Comparison of ENCODE assay signal across 8 cellular contexts in the genomic region with DNA sequence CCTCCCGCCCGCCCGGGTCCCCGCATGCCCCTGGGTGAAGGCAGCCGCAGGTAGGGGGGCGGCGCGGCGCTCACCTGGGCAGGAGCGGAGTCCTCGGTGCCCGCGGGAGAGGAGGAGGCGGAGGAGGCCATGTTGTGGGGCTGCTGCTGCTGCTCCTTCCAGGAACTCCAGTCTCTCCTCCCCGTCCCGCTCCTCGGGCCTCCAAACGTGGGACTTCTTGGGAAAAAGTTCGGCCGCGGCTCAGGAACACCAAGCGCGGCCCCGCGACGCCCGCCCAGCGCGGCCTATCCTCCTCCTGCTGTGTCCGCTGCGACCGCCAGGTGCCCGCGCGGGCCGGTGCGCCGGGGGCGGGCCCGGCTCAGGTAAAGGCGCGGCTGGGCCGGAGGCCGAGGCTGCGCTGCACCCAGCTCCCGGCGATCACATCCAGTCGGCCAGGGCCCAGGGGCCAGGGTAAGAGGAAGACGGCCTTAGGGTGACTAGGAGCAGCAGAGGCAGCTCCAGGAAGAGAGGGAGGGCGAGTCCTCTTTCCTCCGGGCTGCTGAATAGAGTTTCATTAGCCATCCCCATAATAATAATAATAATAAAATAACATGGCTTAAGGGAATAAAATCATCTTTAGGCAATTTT. TPM values are rescaled to one million over a fixed set of nuclear protein-coding genes. Genes with fewer than 3 reads are reported as not detected.
DNase-seq lines count a peak whose midpoint lies in the region; ATAC-seq, FAIRE-seq and TF ChIP-seq lines count a peak whose summit lies in the region.

No MANE protein-coding gene starts in this region.

- H3K27ac Mint-ChIP-seq in brain = no peak overlapping the region

- H3K9me3 ChIP-seq in A673 (ENCODE audit: low read depth, low read length, poor library complexity, severe bottlenecking) (no peaks in the 10 kb centered on the region), SU-DHL-6 (ENCODE audit: insufficient read depth, low read length) (no peaks in the 10 kb centered on the region), kidney (ENCODE audit: control insufficient read depth in 1 of 2, low read length in 2 of 2) (no peaks in the 10 kb centered on the region)

- H3K27me3 ChIP-seq in A673 (replicated peaks; ENCODE audit: insufficient read depth, low read depth, low read length, poor library complexity) = no peaks in the 10 kb centered on the region
- no peaks in the 10 kb centered on the region for H3K27me3 ChIP-seq in SU-DHL-6 (ENCODE audit: low read length)

- peak overlapping the region; percentile 51 for H3K4me2 ChIP-seq in SU-DHL-6 (ENCODE audit: low read depth, low read length, poor library complexity, severe bottlenecking)

- H3K36me3 Mint-ChIP-seq in brain = no peaks in the 10 kb centered on the region

- peak overlapping the region; percentile 52 for H2AFZ ChIP-seq in SU-DHL-6 (ENCODE audit: low read depth, low read length, severe bottlenecking)

- H3K27ac ChIP-seq in A673 (ENCODE audit: low read depth, low read length, poor library complexity, severe bottlenecking) (peak overlapping the region; percentile 65), SU-DHL-6 (ENCODE audit: low read depth, low read length) (no peak overlapping the region), kidney (ENCODE audit: low read depth in 2 of 2, low read length in 2 of 2) (peak overlapping the region; percentile 72 to 81)

- DNase-seq in A673 (ENCODE audit: low spot score) (peak; percentile 56), kidney (peak; percentile 87), T1000 (lab: John Stamatoyannopoulos, UW) (no peak)
- peak; percentile 42 for DNase-seq in stimulated activated CD4-positive, alpha-beta T cell treated with anti-CD3 and anti-CD28 coated beads, Interleukin-4, amount 100 ng/mL, for 24 hours

- no peaks in the 10 kb centered on the region for H4K20me1 ChIP-seq in SU-DHL-6 (ENCODE audit: low read depth, low read length)

- H3K9me3 Mint-ChIP-seq in brain = no peaks in the 10 kb centered on the region

- POLR2A ChIA-PET in A673 (lab: Charles Lee; ENCODE audit: low non-redundant PET) = no interaction called here

- H3K9ac ChIP-seq in SU-DHL-6 (ENCODE audit: low read length) (no peak overlapping the region), kidney (ENCODE audit: low read length in 2 of 2) (peak overlapping the region; percentile 27 to 73)

- H3K4me3 Mint-ChIP-seq in brain = peak overlapping the region in 4 of 5 experiments; percentile 60 to 74 (median 68)

- no peak for FAIRE-seq in kidney (lab: Jason Lieb, UNC)

- peak overlapping the region; percentile 61 for H3K4me3 ChIP-seq in A673 (ENCODE audit: low read depth, low read length, poor library complexity, severe bottlenecking)
- no peak overlapping the region for H3K4me3 ChIP-seq in SU-DHL-6 (ENCODE audit: insufficient read depth, low read length, poor library complexity, severe bottlenecking)
- H3K4me3 ChIP-seq in kidney (ENCODE audit: low read length in 2 of 2) = peak overlapping the region; percentile 69 to 74

- H3K4me1 ChIP-seq in A673 (ENCODE audit: insufficient read depth, low read length, poor library complexity, severe bottlenecking) (no peaks in the 10 kb centered on the region), kidney (ENCODE audit: control insufficient read depth in 1 of 2, insufficient read depth in 1 of 2, low read depth in 1 of 2, low read length in 2 of 2) (peaks cover 0 to 7% of the 10 kb centered on the region in 2 donors)

- CTCF ChIA-PET in A673 (lab: Charles Lee) = no interaction called here

- intact Hi-C loops in A673 (cut with micrococcal nuclease; ENCODE audit: unreplicated experiment) (no loop called here), kidney (cut with DNase I) (no loop called here)

- peaks cover 7% of the 10 kb centered on the region for H3K4me1 Mint-ChIP-seq in brain

- H3K9me2 ChIP-seq in SU-DHL-6 (replicated peaks; ENCODE audit: insufficient read depth, low read length) = no peaks in the 10 kb centered on the region

- no peaks in the 10 kb centered on the region for H3F3A ChIP-seq in SU-DHL-6 (ENCODE audit: insufficient read depth)

- ATAC-seq in GM18511 (IDR thresholded peaks at IDR 0.05; ENCODE audit: unreplicated experiment) (peak; percentile 59), HG03097 (IDR thresholded peaks at IDR 0.05; ENCODE audit: low FRiP score, unreplicated experiment) (peak; percentile 38)

- no TSS peak for BruUV-seq in A673 (replicated peaks; lab: Mats Ljungman, UMichigan)

- no peaks in the 10 kb centered on the region for H3K36me3 ChIP-seq in A673 (ENCODE audit: insufficient read depth, low read length, poor library complexity, severe bottlenecking)
- H3K36me3 ChIP-seq in SU-DHL-6 (ENCODE audit: low read length) = no peaks in the 10 kb centered on the region
- H3K36me3 ChIP-seq in kidney (ENCODE audit: control insufficient read depth in 1 of 2, insufficient read depth in 2 of 2, low read length in 2 of 2) = no peaks in the 10 kb centered on the region

- no peaks in the 10 kb centered on the region for H3K79me2 ChIP-seq in SU-DHL-6 (ENCODE audit: insufficient read depth, low read length)

- H3K27me3 Mint-ChIP-seq in brain = peaks cover 38% of the 10 kb centered on the region

- TF ChIP-seq CTCF in A673 (conservative IDR thresholded peaks at IDR 0.05; ENCODE audit: low read depth, low read length) = no peak; the same call in 1 of the 2 replicates
- TF ChIP-seq CTCF in SU-DHL-6 (IDR thresholded peaks at IDR 0.05; ENCODE audit: insufficient read depth, low read length, poor library complexity, severe bottlenecking) = no peak
- TF ChIP-seq CTCF in brain (conservative IDR thresholded peaks at IDR 0.05) = peak in 1 of 2 experiments; percentile 67
- TF ChIP-seq CTCF in kidney (IDR thresholded peaks at IDR 0.05; ENCODE audit: borderline replicate concordance, extremely low read depth, insufficient read depth) = peak; percentile 47

RNA-seq across cellular contexts. Expression of gene CDK1, which starts 45.0 kb away (rescaled TPM):
- total RNA-seq in A673 (2021) = 153 and 168 TPM in 2 replicates
- polyA plus RNA-seq in brain (ENCODE audit: insufficient read depth, low read depth, low replicate concordance) = 30.6 TPM
- 3.3 TPM for total RNA-seq in kidney
- polyA plus RNA-seq in kidney (ENCODE audit: insufficient read depth, low read depth, low replicate concordance) = 3.1 TPM

Comparison
In these comparisons a context has a peak if more than half of its experiments do, and no peak if none do; other contexts are left out.
1. RNA of gene CDK1, which starts 45.0 kb away (total RNA-seq): 153 to 168 TPM in A673; 3.3 TPM in kidney (single experiment); every median in the first group is over 10 times any median in the second.